8 cellular contexts compared by ENCODE assay signal in genomic region chr3:59161048-59161447, GRCh38.
"Had no signal": no experiment of that assay in that cellular context is flagged by ENCODE, and none has a peak within 500 bp of the region (broad histone marks: within the 10 kb centered on the region; RNA-seq: fewer than 3 reads in every experiment).

No MANE protein-coding gene starts in this region.

- H3K4me3 ChIP-seq: GM23248, HAP-1 had no signal

- ATAC-seq: HCT116 had no signal

- H3K9ac ChIP-seq: GM23248 had no signal

- H2AFZ ChIP-seq: GM23248 had no signal

- H3K27ac ChIP-seq: GM23248, HL-60 had no signal

- H3K36me3 ChIP-seq: HAP-1 had no signal

- DNase-seq: GM23248, GOT3, HFFc6, KG1 had no signal

- H3K4me1 ChIP-seq: HAP-1 had no signal

- FAIRE-seq: H54 had no signal

- H3K9me3 ChIP-seq: HAP-1 had no signal
